In genomic region chr7:100705753-100706671, GRCh38 we compare ENCODE assay signal across 1 cellular context.
TF ChIP-seq lines count a peak whose summit lies in the region.

TSS of gene POP7 (plus strand) at chr7:100706121. CDS start at chr7:100706831, 710 bp downstream.

TF ChIP-seq in HepG2, 621 proteins besides CTCF, POLR2A, EP300 and RAD21 (continued from another document and continues in another):
- TF ChIP-seq USF2 (IDR thresholded peaks at IDR 0.05; ENCODE audit: low read depth, low read length): no peak
- TF ChIP-seq USF2 (CRISPR knock-in tag; IDR thresholded peaks at IDR 0.05; ENCODE audit: borderline replicate concordance): 0 out of 2 replicates have a peak, but pooled peaks have one; percentile 24
- TF ChIP-seq TBL1XR1 (IDR thresholded peaks at IDR 0.05; ENCODE audit: borderline replicate concordance, low read length, partially characterized antibody): no peak
- no peak; the same call in 1 of the 2 replicates for TF ChIP-seq ZMAT3 (CRISPR knock-in tag; conservative IDR thresholded peaks at IDR 0.05)
- peak; percentile 60 for TF ChIP-seq NRL (CRISPR knock-in tag; IDR thresholded peaks at IDR 0.05; ENCODE audit: borderline replicate concordance)
- 0 out of 2 replicates have a peak, but pooled peaks have one; percentile 83 for TF ChIP-seq ZNF101 (CRISPR knock-in tag; IDR thresholded peaks at IDR 0.05; ENCODE audit: borderline replicate concordance, low read depth)
- peak; percentile 68; the same call in 1 of the 2 replicates for TF ChIP-seq MEF2D (CRISPR knock-in tag; IDR thresholded peaks at IDR 0.05)
- no peak for TF ChIP-seq DZIP1 (CRISPR knock-in tag; IDR thresholded peaks at IDR 0.05)
- TF ChIP-seq RBAK (CRISPR knock-in tag; IDR thresholded peaks at IDR 0.05): no peak
- 0 out of 2 replicates have a peak, but pooled peaks have one; percentile 74 for TF ChIP-seq SALL1 (CRISPR knock-in tag; IDR thresholded peaks at IDR 0.05)
- TF ChIP-seq CHCHD3 (CRISPR knock-in tag; IDR thresholded peaks at IDR 0.05): no peak
- TF ChIP-seq ZNF12 (CRISPR knock-in tag; IDR thresholded peaks at IDR 0.05): peak; percentile 7; the same call in 1 of the 2 replicates
- TF ChIP-seq SRSF1 (optimal IDR thresholded peaks at IDR 0.05; ENCODE audit: low read depth, low read length): peak; percentile 29
- TF ChIP-seq ETS1 (CRISPR knock-in tag; IDR thresholded peaks at IDR 0.05): no peak
- TF ChIP-seq ZFAT (CRISPR knock-in tag; conservative IDR thresholded peaks at IDR 0.05): no peak
- TF ChIP-seq ZNF609 (CRISPR knock-in tag; IDR thresholded peaks at IDR 0.05; ENCODE audit: borderline replicate concordance): no peak; the same call in 1 of the 2 replicates
- TF ChIP-seq FOXA3 (CRISPR knock-in tag; IDR thresholded peaks at IDR 0.05): no peak
- TF ChIP-seq ZNF333 (CRISPR knock-in tag; IDR thresholded peaks at IDR 0.05; ENCODE audit: borderline replicate concordance): no peak; the same call in 1 of the 2 replicates
- TF ChIP-seq ZBTB14 (CRISPR knock-in tag; IDR thresholded peaks at IDR 0.05): 0 out of 2 replicates have a peak, but pooled peaks have one; percentile 34
- TF ChIP-seq THAP9 (CRISPR knock-in tag; IDR thresholded peaks at IDR 0.05; ENCODE audit: borderline replicate concordance): peak; percentile 60; the same call in 1 of the 2 replicates
- peak; percentile 80 for TF ChIP-seq ZNF772 (CRISPR knock-in tag; IDR thresholded peaks at IDR 0.05)
- no peak for TF ChIP-seq IKZF4 (CRISPR knock-in tag; IDR thresholded peaks at IDR 0.05; ENCODE audit: borderline replicate concordance, low read depth, not compliant biosample characterization)
- TF ChIP-seq TRIM22 (IDR thresholded peaks at IDR 0.05): no peak
- TF ChIP-seq SYNCRIP (IDR thresholded peaks at IDR 0.05; ENCODE audit: insufficient read depth, low read depth, low read length): no peak
- peak; percentile 43 for TF ChIP-seq NFKBIZ (CRISPR knock-in tag; IDR thresholded peaks at IDR 0.05)
- no peak for TF ChIP-seq ETV6 (CRISPR knock-in tag; conservative IDR thresholded peaks at IDR 0.05)
- no peak for TF ChIP-seq ZNF781 (CRISPR knock-in tag; IDR thresholded peaks at IDR 0.05; ENCODE audit: borderline replicate concordance, not compliant biosample characterization)
- TF ChIP-seq KAT2B (IDR thresholded peaks at IDR 0.05; ENCODE audit: borderline replicate concordance, low read depth, low read length): no peak
- no peak for TF ChIP-seq NFATC3 (CRISPR knock-in tag; IDR thresholded peaks at IDR 0.05)
- no peak for TF ChIP-seq FOXO4 (CRISPR knock-in tag; conservative IDR thresholded peaks at IDR 0.05)
- TF ChIP-seq NCOA2 (CRISPR knock-in tag; IDR thresholded peaks at IDR 0.05): no peak; the same call in 1 of the 2 replicates
- no peak for TF ChIP-seq CC2D1A (CRISPR knock-in tag; IDR thresholded peaks at IDR 0.05)
- peak; percentile 89 for TF ChIP-seq FOXC1 (CRISPR knock-in tag; IDR thresholded peaks at IDR 0.05; ENCODE audit: borderline replicate concordance)
- no peak for TF ChIP-seq ZNF207 (IDR thresholded peaks at IDR 0.05; ENCODE audit: borderline replicate concordance)
- no peak for TF ChIP-seq ZNF674 (CRISPR knock-in tag; IDR thresholded peaks at IDR 0.05; ENCODE audit: low read depth)
- TF ChIP-seq TCF12 (IDR thresholded peaks at IDR 0.05): no peak
- peak; percentile 92 for TF ChIP-seq TCF12 (CRISPR knock-in tag; IDR thresholded peaks at IDR 0.05)
- peak; percentile 89 for TF ChIP-seq SP4 (CRISPR knock-in tag; IDR thresholded peaks at IDR 0.05)
- peak; percentile 86; the same call in 1 of the 2 replicates for TF ChIP-seq KAT8 (CRISPR knock-in tag; IDR thresholded peaks at IDR 0.05)
- TF ChIP-seq ZNF704 (CRISPR knock-in tag; IDR thresholded peaks at IDR 0.05; ENCODE audit: borderline replicate concordance): no peak
- no peak for TF ChIP-seq ZFP62 (CRISPR knock-in tag; IDR thresholded peaks at IDR 0.05)
- TF ChIP-seq RNF2 (conservative IDR thresholded peaks at IDR 0.05; ENCODE audit: low read depth): peak; percentile 52
- TF ChIP-seq PCBP2 (optimal IDR thresholded peaks at IDR 0.05; ENCODE audit: low read depth, low read length, poor library complexity, severe bottlenecking): no peak
- TF ChIP-seq KLF13 (CRISPR knock-in tag; IDR thresholded peaks at IDR 0.05): no peak
- TF ChIP-seq ZBTB7A (CRISPR knock-in tag; IDR thresholded peaks at IDR 0.05): no peak; the same call in 1 of the 2 replicates
